In the genomic region with DNA sequence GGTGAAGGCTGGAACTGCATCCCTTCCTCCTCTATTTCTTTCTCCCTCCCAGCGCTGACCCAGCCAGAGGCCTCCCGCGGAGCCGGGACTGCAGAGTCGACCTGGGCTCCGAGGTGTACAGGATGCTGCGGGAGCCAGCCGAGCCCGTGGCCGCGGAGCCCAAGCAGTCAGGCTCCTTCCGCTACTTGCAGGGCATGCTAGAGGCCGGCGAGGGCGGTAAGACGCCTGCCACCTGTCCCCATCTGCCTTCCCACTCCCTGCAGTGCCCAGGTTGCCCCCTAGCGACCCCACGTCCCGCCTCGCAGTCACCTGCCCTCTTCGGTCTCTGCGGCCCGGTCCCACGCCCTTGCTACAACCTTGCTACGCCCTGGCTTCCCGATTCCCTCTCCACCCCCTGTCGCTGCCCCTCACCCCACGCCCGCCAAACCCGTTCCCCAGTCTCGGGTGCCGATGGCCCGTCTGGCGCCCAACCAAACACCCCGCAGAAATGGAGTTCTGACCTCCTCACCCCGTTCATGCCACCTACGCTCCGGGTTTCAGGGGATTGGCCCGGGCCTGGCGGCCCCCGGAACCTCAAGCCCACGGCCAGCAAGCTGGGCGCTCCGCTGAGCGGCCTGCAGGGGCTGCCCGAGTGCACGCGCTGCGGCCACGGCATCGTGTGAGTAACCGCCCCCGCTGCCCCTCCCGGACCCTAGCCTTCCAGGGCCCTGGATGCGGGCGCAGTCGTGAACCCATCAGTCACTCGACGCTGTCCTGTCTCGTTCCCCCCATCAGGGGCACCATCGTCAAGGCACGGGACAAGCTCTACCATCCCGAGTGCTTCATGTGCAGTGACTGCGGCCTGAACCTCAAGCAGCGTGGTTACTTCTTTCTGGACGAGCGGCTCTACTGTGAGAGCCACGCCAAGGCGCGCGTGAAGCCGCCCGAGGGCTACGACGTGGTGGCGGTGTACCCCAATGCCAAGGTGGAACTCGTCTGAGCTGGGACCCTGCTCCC, we compare ENCODE assay signal across 10 cellular contexts. TPM values are rescaled to one million over a fixed set of nuclear protein-coding genes. Genes with fewer than 3 reads are reported as not detected.
A peak's percentile ranks its signal among the peaks of the same experiment; 100 is the strongest.
DNase-seq lines count a peak whose midpoint lies in the region; ATAC-seq and TF ChIP-seq lines count a peak whose summit lies in the region.
"Had no signal": no experiment of that assay in that cellular context is flagged by ENCODE, and none has a peak within 500 bp of the region (broad histone marks: within the 10 kb centered on the region; RNA-seq: fewer than 3 reads in every experiment).

No MANE protein-coding gene starts in this region.

- H3K4me3 Mint-ChIP-seq in T-helper 17 cell (peak overlapping the region; percentile 69), glutamatergic neuron (ENCODE audit: unreplicated experiment) (no peak overlapping the region)

- peaks cover 20% of the 10 kb centered on the region for H3K4me1 Mint-ChIP-seq in T-helper 17 cell
- peaks cover 26% of the 10 kb centered on the region for H3K4me1 Mint-ChIP-seq in glutamatergic neuron (ENCODE audit: low read depth, unreplicated experiment)

- H3K9ac ChIP-seq in parathyroid adenoma: no peak overlapping the region

- H3K4me1 ChIP-seq in parathyroid adenoma: peaks cover 1% of the 10 kb centered on the region

- no peaks in the 10 kb centered on the region for H3K79me2 ChIP-seq in parathyroid adenoma

- H3K27ac Mint-ChIP-seq in T-helper 17 cell (peak overlapping the region; percentile 32), glutamatergic neuron (ENCODE audit: unreplicated experiment) (peak overlapping the region; percentile 78)

- H2AFZ ChIP-seq in parathyroid adenoma: peak overlapping the region; percentile 84

- no peaks in the 10 kb centered on the region for H3K27me3 ChIP-seq in parathyroid adenoma (ENCODE audit: control insufficient read depth, insufficient read depth, low read length)
- H3K27me3 ChIP-seq: breast epithelium had no signal

- DNase-seq in T-helper 17 cell: no peak
- DNase-seq in glutamatergic neuron: no peak
- DNase-seq in dedifferentiated amniotic fluid mesenchymal stem cell (ENCODE audit: extremely low spot score): no peak
- DNase-seq: NCI-H1436 had no signal

- ATAC-seq in T-helper 17 cell: peak; percentile 14
- no peak for ATAC-seq in HG03095 (IDR thresholded peaks at IDR 0.05; ENCODE audit: unreplicated experiment)
- ATAC-seq in HG03342 (IDR thresholded peaks at IDR 0.05; ENCODE audit: unreplicated experiment): no peak
- ATAC-seq in HG02678 (IDR thresholded peaks at IDR 0.05; ENCODE audit: unreplicated experiment): no peak

- TF ChIP-seq CTCF in GM12872 (IDR thresholded peaks at IDR 0.05; ENCODE audit: insufficient read depth, low read depth, low read length) (peak; percentile 44), glutamatergic neuron (IDR thresholded peaks at IDR 0.05; ENCODE audit: partially characterized antibody, unreplicated experiment) (no peak), parathyroid adenoma (IDR thresholded peaks at IDR 0.05) (no peak)

- H3K27me3 Mint-ChIP-seq in T-helper 17 cell (peaks cover 33% of the 10 kb centered on the region), glutamatergic neuron (ENCODE audit: unreplicated experiment) (peaks cover 21% of the 10 kb centered on the region)

- H3K9me3 ChIP-seq in T-helper 17 cell (ENCODE audit: control insufficient read depth, low read length, poor library complexity, severe bottlenecking): no peaks in the 10 kb centered on the region
- H3K9me3 ChIP-seq in parathyroid adenoma (ENCODE audit: control insufficient read depth, low read length): no peaks in the 10 kb centered on the region
- H3K9me3 ChIP-seq: breast epithelium had no signal

- no peak overlapping the region for H3K4me2 ChIP-seq in parathyroid adenoma (ENCODE audit: low read length)

- H3K36me3 Mint-ChIP-seq in T-helper 17 cell (ENCODE audit: low read depth) (no peaks in the 10 kb centered on the region), glutamatergic neuron (ENCODE audit: unreplicated experiment) (no peaks in the 10 kb centered on the region)

- H3K27ac ChIP-seq in parathyroid adenoma: no peak overlapping the region

- no peaks in the 10 kb centered on the region for H3K36me3 ChIP-seq in parathyroid adenoma (ENCODE audit: control insufficient read depth, insufficient read depth, low read length)
- H3K36me3 ChIP-seq: breast epithelium had no signal

- H3K9me3 Mint-ChIP-seq in glutamatergic neuron (ENCODE audit: unreplicated experiment): peaks cover 11% of the 10 kb centered on the region

- H3K4me3 ChIP-seq in parathyroid adenoma (ENCODE audit: low read depth, low read length): no peak overlapping the region
- H3K4me3 ChIP-seq: breast epithelium had no signal

RNA-seq across cellular contexts. Expression of a gene that starts 14.1 kb away (rescaled TPM):
- not detected for total RNA-seq in T-helper 17 cell
- total RNA-seq in glutamatergic neuron (ENCODE audit: unreplicated experiment): 81.6 TPM

RNA-seq across cellular contexts. Expression of a gene that starts 22.6 kb away (rescaled TPM):
- total RNA-seq in T-helper 17 cell: under 1 TPM in 1 of 2 donors, not detected in 1; 0.70 TPM
- total RNA-seq in glutamatergic neuron (ENCODE audit: unreplicated experiment): 0.37 TPM

RNA-seq across cellular contexts. Expression of a gene that starts 43.9 kb away (rescaled TPM):
- total RNA-seq in T-helper 17 cell: under 1 TPM in 1 of 2 donors, not detected in 1; 0.50 TPM
- total RNA-seq in glutamatergic neuron (ENCODE audit: unreplicated experiment): 26.6 TPM

Comparison
In these comparisons a context has a peak if more than half of its experiments do, and no peak if none do; other contexts are left out.
1. RNA of a gene that starts 14.1 kb away (total RNA-seq): 81.6 TPM in glutamatergic neuron (single experiment); not detected in T-helper 17 cell; every median in the first group is over 10 times any median in the second.
2. RNA of a gene that starts 43.9 kb away (total RNA-seq): 26.6 TPM in glutamatergic neuron (single experiment); 0.50 TPM in T-helper 17 cell; every median in the first group is over 10 times any median in the second.